ENCODE assay signal across 12 cellular contexts in genomic region chr3:191139771-191140170, GRCh38. TPM values are rescaled to one million over a fixed set of nuclear protein-coding genes. Genes with fewer than 3 reads are reported as not detected.
A peak's percentile ranks its signal among the peaks of the same experiment; 100 is the strongest.
DNase-seq lines count a peak whose midpoint lies in the region; ATAC-seq, FAIRE-seq and TF ChIP-seq lines count a peak whose summit lies in the region.
"Had no signal": no experiment of that assay in that cellular context is flagged by ENCODE, and none has a peak within 500 bp of the region (broad histone marks: within the 10 kb centered on the region; RNA-seq: fewer than 3 reads in every experiment).

No MANE protein-coding gene starts in this region.

- no peak overlapping the region for H3K27ac ChIP-seq in pancreas

- peak; percentile 61 for ATAC-seq in GM18511 (IDR thresholded peaks at IDR 0.05; ENCODE audit: unreplicated experiment)
- ATAC-seq in GM21528 (IDR thresholded peaks at IDR 0.05; ENCODE audit: low FRiP score, unreplicated experiment), result peak; percentile 71
- ATAC-seq in HG03108 (IDR thresholded peaks at IDR 0.05; ENCODE audit: unreplicated experiment), result peak; percentile 53
- no peak for ATAC-seq in SK-N-SH treated with all-trans-retinoic acid at 6 μM for 48 hours
- no peak for ATAC-seq in pancreas
- ATAC-seq in stimulated activated naive CD8-positive, alpha-beta T cell treated with anti-CD3 and anti-CD28 coated beads, Interleukin-15, Interleukin-2, amounts not matched to agents 100 U/mL and 50 U/mL, for 24 hours, result no peak

- intact Hi-C loops in pancreas (cut with DNase I), result no loop called here

- H3K4me3 ChIP-seq in adipocyte (ENCODE audit: low read length) (no peak overlapping the region), pancreas (no peak overlapping the region)

- DNase-seq in adipocyte (ENCODE audit: low read depth), result peak; percentile 52
- no peak for DNase-seq in pancreas
- DNase-seq in stimulated activated naive CD8-positive, alpha-beta T cell treated with anti-CD3 and anti-CD28 coated beads, Interleukin-15, Interleukin-2, amounts not matched to agents 100 U/mL and 50 U/mL, for 24 hours, result no peak
- DNase-seq in cortex of kidney (lab: John Stamatoyannopoulos, UW), result no peak
- DNase-seq: erythroblast, NCI-H748 treated with DMSO at 0.1 percent for 48 hours, T-helper 2 cell had no signal

- no peak for TF ChIP-seq CTCF in pancreas (IDR thresholded peaks at IDR 0.05)

- WGBS in pancreas, 2 donors, result 72 to 86% methylated on average over 2 of the region's 2 CpGs

- FAIRE-seq in pancreas (lab: Jason Lieb, UNC), result no peak

- no peaks in the 10 kb centered on the region for H3K9me3 ChIP-seq in adipocyte (ENCODE audit: control insufficient read depth, low read length)
- no peaks in the 10 kb centered on the region for H3K9me3 ChIP-seq in pancreas

- peaks cover 14% of the 10 kb centered on the region for H3K4me1 ChIP-seq in adipocyte (ENCODE audit: control insufficient read depth, insufficient read depth, low read length)
- H3K4me1 ChIP-seq in pancreas, result no peaks in the 10 kb centered on the region

- H3K27me3 ChIP-seq in adipocyte (replicated peaks; ENCODE audit: control insufficient read depth, insufficient read depth, low read length), result no peaks in the 10 kb centered on the region
- no peaks in the 10 kb centered on the region for H3K27me3 ChIP-seq in pancreas

- H3K36me3 ChIP-seq in adipocyte (ENCODE audit: control insufficient read depth, insufficient read depth, low read length, severe bottlenecking), result no peaks in the 10 kb centered on the region
- no peaks in the 10 kb centered on the region for H3K36me3 ChIP-seq in pancreas

- no peak overlapping the region for H3K9ac ChIP-seq in adipocyte (ENCODE audit: low read length)

TF ChIP-seq in SK-N-SH treated with all-trans-retinoic acid at 6 μM for 48 hours, 23 proteins besides CTCF, POLR2A, EP300 and RAD21:
- TF ChIP-seq ZNF70 (CRISPR knock-in tag; IDR thresholded peaks at IDR 0.05), result no peak
- no peak for TF ChIP-seq ZNF8 (CRISPR knock-in tag; IDR thresholded peaks at IDR 0.05)
- TF ChIP-seq TOX (CRISPR knock-in tag; IDR thresholded peaks at IDR 0.05; ENCODE audit: borderline replicate concordance), result no peak
- no peak for TF ChIP-seq ESRRG (CRISPR knock-in tag; IDR thresholded peaks at IDR 0.05)
- no peak for TF ChIP-seq ARNTL (CRISPR knock-in tag; IDR thresholded peaks at IDR 0.05; ENCODE audit: borderline replicate concordance, low read depth)
- no peak for TF ChIP-seq CREB5 (CRISPR knock-in tag; IDR thresholded peaks at IDR 0.05; ENCODE audit: low read depth)
- no peak for TF ChIP-seq ISL1 (CRISPR knock-in tag; IDR thresholded peaks at IDR 0.05)
- no peak for TF ChIP-seq SNAI2 (CRISPR knock-in tag; IDR thresholded peaks at IDR 0.05)

RNA-seq across cellular contexts. Expression of gene OSTN, which starts 59.3 kb away (rescaled TPM):
- not detected for total RNA-seq in pancreas
- polyA plus RNA-seq in pancreas, result under 1 TPM in 1 of 2 donors, not detected in 1; 0.70 TPM
- total RNA-seq: lower leg skin had no signal

Comparison
In these comparisons a context has a peak if more than half of its experiments do, and no peak if none do; other contexts are left out.
1. ATAC-seq: peak in GM18511 (single experiment), GM21528 (single experiment) and HG03108 (single experiment); none in SK-N-SH treated with all-trans-retinoic acid at 6 μM for 48 hours (single experiment), pancreas (0 of 4) and stimulated activated naive CD8-positive, alpha-beta T cell treated with anti-CD3 and anti-CD28 coated beads, Interleukin-15, Interleukin-2, amounts not matched to agents 100 U/mL and 50 U/mL, for 24 hours (single experiment).